1 cellular context compared by ENCODE assay signal in the genomic region with DNA sequence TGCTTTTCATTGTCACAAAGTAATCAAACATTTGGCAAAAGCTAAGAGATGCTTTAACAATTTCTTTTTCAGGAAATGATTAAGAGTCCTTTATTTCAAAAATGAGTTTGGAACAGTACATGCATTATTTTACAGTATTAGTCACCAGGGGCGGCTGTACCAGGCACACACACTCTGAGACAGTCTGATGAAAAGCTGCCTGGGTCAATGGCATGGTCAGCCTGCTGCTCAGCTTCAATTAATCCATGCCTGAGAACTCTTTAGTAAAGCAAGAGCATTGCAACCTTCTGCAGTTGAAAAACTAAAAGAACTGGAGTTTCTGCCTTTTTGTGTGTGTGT.
A peak's percentile ranks its signal among the peaks of the same experiment; 100 is the strongest.
TF ChIP-seq lines count a peak whose summit lies in the region.

No MANE protein-coding gene starts in this region.

TF ChIP-seq in SK-N-SH, 30 proteins besides CTCF, POLR2A, EP300 and RAD21 (continued from another document):
- TF ChIP-seq, protein P1, sequence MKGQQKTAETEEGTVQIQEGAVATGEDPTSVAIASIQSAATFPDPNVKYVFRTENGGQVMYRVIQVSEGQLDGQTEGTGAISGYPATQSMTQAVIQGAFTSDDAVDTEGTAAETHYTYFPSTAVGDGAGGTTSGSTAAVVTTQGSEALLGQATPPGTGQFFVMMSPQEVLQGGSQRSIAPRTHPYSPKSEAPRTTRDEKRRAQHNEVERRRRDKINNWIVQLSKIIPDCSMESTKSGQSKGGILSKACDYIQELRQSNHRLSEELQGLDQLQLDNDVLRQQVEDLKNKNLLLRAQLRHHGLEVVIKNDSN (IDR thresholded peaks at IDR 0.05; ENCODE audit: borderline replicate concordance, low read depth) = no peak
- TF ChIP-seq PBX3 (IDR thresholded peaks at IDR 0.05) (peak; percentile 76), MEF2A (IDR thresholded peaks at IDR 0.05; ENCODE audit: borderline replicate concordance, low read depth) (no peak), EZH2phosphoT487 (IDR thresholded peaks at IDR 0.05; ENCODE audit: borderline replicate concordance, low read depth) (no peak), ELF1 (IDR thresholded peaks at IDR 0.05) (no peak), FOXM1 (IDR thresholded peaks at IDR 0.05; ENCODE audit: low read depth) (no peak)
- TF ChIP-seq, protein P2, sequence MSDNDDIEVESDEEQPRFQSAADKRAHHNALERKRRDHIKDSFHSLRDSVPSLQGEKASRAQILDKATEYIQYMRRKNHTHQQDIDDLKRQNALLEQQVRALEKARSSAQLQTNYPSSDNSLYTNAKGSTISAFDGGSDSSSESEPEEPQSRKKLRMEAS (IDR thresholded peaks at IDR 0.05; ENCODE audit: low read depth) = peak; percentile 65; the same call in 1 of the 2 replicates
TF ChIP-seq in SK-N-SH: peak in this region for 8.
